ENCODE assay signal across 22 cellular contexts in genomic region chr9:29740518-29740917, GRCh38.
"Had no signal": no experiment of that assay in that cellular context is flagged by ENCODE, and none has a peak within 500 bp of the region (broad histone marks: within the 10 kb centered on the region; RNA-seq: fewer than 3 reads in every experiment).

No MANE protein-coding gene starts in this region.

- H3K27me3 Mint-ChIP-seq: activated CD8-positive, alpha-beta T cell treated with anti-CD3 and anti-CD28 coated beads for 36 hours; activated naive CD4-positive, alpha-beta T cell treated with anti-CD3 and anti-CD28 coated beads, Interleukin-2, amount 50 U/mL, for 24 hours; activated naive CD8-positive, alpha-beta T cell treated with anti-CD3 and anti-CD28 coated beads, Interleukin-2, amount 50 U/mL, for 24 hours; activated T-helper 17 cell treated with anti-CD3 and anti-CD28 coated beads, Interleukin-2, amount 50 U/mL, for 72 hours; memory B cell had no signal

- H3K4me3 Mint-ChIP-seq: activated CD8-positive, alpha-beta T cell treated with anti-CD3 and anti-CD28 coated beads for 36 hours; activated naive CD4-positive, alpha-beta T cell treated with anti-CD3 and anti-CD28 coated beads, Interleukin-2, amount 50 U/mL, for 24 hours; activated naive CD8-positive, alpha-beta T cell treated with anti-CD3 and anti-CD28 coated beads, Interleukin-2, amount 50 U/mL, for 24 hours; activated T-cell treated with anti-CD3 and anti-CD28 coated beads, Interleukin-2, amount 50 U/mL, for 4 hours; activated T-helper 17 cell treated with anti-CD3 and anti-CD28 coated beads, Interleukin-2, amount 50 U/mL, for 72 hours; memory B cell; nephron; T-helper 1 cell treated with Interleukin-12 subunit alpha and Interleukin-12 subunit beta and Interleukin-4 antibody, amounts not matched to agents 30 μg/mL and 1 μg/mL, for 36 hours; WTC11 had no signal

- H3K9me3 Mint-ChIP-seq: activated CD8-positive, alpha-beta T cell treated with anti-CD3 and anti-CD28 coated beads for 36 hours; activated T-cell treated with anti-CD3 and anti-CD28 coated beads, Interleukin-2, amount 50 U/mL, for 4 hours had no signal

- H3K36me3 Mint-ChIP-seq: activated naive CD4-positive, alpha-beta T cell treated with anti-CD3 and anti-CD28 coated beads, Interleukin-2, amount 50 U/mL, for 24 hours; memory B cell; WTC11 had no signal

- H3K27ac Mint-ChIP-seq: activated CD8-positive, alpha-beta T cell treated with anti-CD3 and anti-CD28 coated beads for 36 hours; activated naive CD4-positive, alpha-beta T cell treated with anti-CD3 and anti-CD28 coated beads, Interleukin-2, amount 50 U/mL, for 24 hours; activated naive CD8-positive, alpha-beta T cell treated with anti-CD3 and anti-CD28 coated beads, Interleukin-2, amount 50 U/mL, for 24 hours; activated T-helper 17 cell treated with anti-CD3 and anti-CD28 coated beads, Interleukin-2, amount 50 U/mL, for 72 hours; memory B cell; nephron; T-helper 1 cell treated with Interleukin-12 subunit alpha and Interleukin-12 subunit beta and Interleukin-4 antibody, amounts not matched to agents 30 μg/mL and 1 μg/mL, for 36 hours; WTC11 had no signal

- H3K4me1 Mint-ChIP-seq: activated naive CD4-positive, alpha-beta T cell treated with anti-CD3 and anti-CD28 coated beads, Interleukin-2, amount 50 U/mL, for 24 hours; activated naive CD8-positive, alpha-beta T cell treated with anti-CD3 and anti-CD28 coated beads, Interleukin-2, amount 50 U/mL, for 24 hours; activated T-helper 17 cell treated with anti-CD3 and anti-CD28 coated beads, Interleukin-2, amount 50 U/mL, for 72 hours; memory B cell; nephron; WTC11 had no signal

- DNase-seq: activated CD4-positive, alpha-beta T cell treated with anti-CD3 and anti-CD28 coated beads, Interleukin-2, amount 50 U/mL, for 1 hour; activated CD8-positive, alpha-beta T cell treated with anti-CD3 and anti-CD28 coated beads for 36 hours; activated naive CD8-positive, alpha-beta T cell treated with anti-CD3 and anti-CD28 coated beads, Interleukin-2, amount 50 U/mL, for 24 hours; activated T-cell treated with anti-CD3 and anti-CD28 coated beads, Interleukin-2, amount 50 U/mL, for 4 hours; dermis blood vessel endothelial cell; effector CD8-positive, alpha-beta T cell; foreskin fibroblast; heart left ventricle; hypothalamus; posterior cingulate gyrus; right cardiac atrium; stimulated activated CD4-positive, alpha-beta T cell treated with anti-CD3 and anti-CD28 coated beads, Interleukin-2, amount 100 ng/mL, for 48 hours; stimulated activated naive CD4-positive, alpha-beta T cell treated with Interleukin-2 at 50 U/mL for 16 hours; T-helper 9 cell; testis; transverse colon had no signal
